23 cellular contexts compared by ENCODE assay signal in the genomic region with DNA sequence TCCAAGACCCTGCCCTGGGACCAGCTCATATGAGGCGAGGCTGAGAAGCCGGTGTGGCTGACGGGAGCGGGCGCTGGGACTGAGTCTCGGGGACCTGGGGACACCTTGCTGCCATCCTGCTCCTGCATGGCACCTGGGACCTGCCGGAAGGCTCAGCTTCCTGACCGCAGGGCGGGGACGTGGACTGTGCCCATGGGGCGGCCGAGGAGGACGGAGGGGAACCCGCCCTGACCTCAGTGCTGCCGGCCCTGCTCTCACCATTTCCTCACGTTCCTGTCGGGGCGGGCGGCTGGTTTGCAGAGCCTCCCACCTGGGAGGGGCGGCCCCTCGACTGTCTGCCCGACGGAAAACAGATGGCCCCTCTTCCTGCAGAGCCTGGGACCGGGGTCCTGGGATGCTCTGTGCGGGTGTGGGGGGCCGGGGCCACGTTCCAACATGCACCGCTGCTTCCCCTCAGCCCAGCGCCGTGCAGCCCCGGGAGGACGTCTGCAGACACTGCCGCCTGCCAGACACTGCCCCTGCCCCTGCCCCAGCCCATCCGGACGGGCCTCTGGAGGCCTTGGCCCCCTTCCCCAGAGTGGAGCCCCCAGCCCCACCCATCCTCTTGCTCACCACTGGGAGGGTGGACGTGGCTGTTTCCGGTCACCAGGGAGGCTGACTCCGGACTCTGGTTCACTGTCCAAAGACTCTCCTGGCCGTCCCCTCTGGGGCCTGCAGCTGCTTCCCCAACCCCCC. TPM values are rescaled to one million over a fixed set of nuclear protein-coding genes. Genes with fewer than 3 reads are reported as not detected.
A peak's percentile ranks its signal among the peaks of the same experiment; 100 is the strongest.
DNase-seq lines count a peak whose midpoint lies in the region; ATAC-seq, FAIRE-seq and TF ChIP-seq lines count a peak whose summit lies in the region.
"Had no signal": no experiment of that assay in that cellular context is flagged by ENCODE, and none has a peak within 500 bp of the region (broad histone marks: within the 10 kb centered on the region; RNA-seq: fewer than 3 reads in every experiment).

No MANE protein-coding gene starts in this region.

- DNase-seq in HepG2 (ENCODE audit: low spot score): no peak
- no peak for DNase-seq in right lobe of liver
- DNase-seq in mucosa of descending colon: no peak
- DNase-seq in epidermal melanocyte (ENCODE audit: insufficient read length, low spot score): no peak
- DNase-seq in SHP77 treated with DMSO at 0.1 percent for 48 hours (lab: John Stamatoyannopoulos, UW): no peak
- DNase-seq in NCI-H446 treated with DMSO at 0.1 percent for 48 hours (lab: John Stamatoyannopoulos, UW): no peak
- DNase-seq: CD8-positive, alpha-beta memory T cell; DMS53; EL; KG1; NCI-H1105 treated with DMSO at 0.1 percent for 48 hours; NCI-H187; NCI-H226; NCI-H524 treated with DMSO at 0.1 percent for 48 hours; PC-3; RPMI8226 had no signal

- peak overlapping the region; percentile 27; the same call in 1 of the 2 replicates for H3K4me2 ChIP-seq in HepG2 (ENCODE audit: low read depth, low read length)
- H3K4me2 ChIP-seq: A549, GM23338 had no signal

- no peak overlapping the region for H3K9ac ChIP-seq in HepG2 (ENCODE audit: insufficient read depth, low read depth, low read length)

- H3K36me3 ChIP-seq in HepG2 (replicated peaks in 1 of 2; ENCODE audit: control insufficient read depth in 1 of 2, insufficient read depth in 2 of 2, low read length in 2 of 2) (no peaks in the 10 kb centered on the region), right lobe of liver (no peaks in the 10 kb centered on the region), mucosa of descending colon (ENCODE audit: low read depth) (no peaks in the 10 kb centered on the region)
- H3K36me3 ChIP-seq: SJSA1 had no signal

- POLR2A ChIA-PET in HepG2 (lab: Yijun Ruan, JAX): no interaction called here

- H3K4me1 ChIP-seq in HepG2 (ENCODE audit: insufficient read depth, low read length): peaks cover 10% of the 10 kb centered on the region
- H3K4me1 ChIP-seq in right lobe of liver: no peaks in the 10 kb centered on the region
- no peaks in the 10 kb centered on the region for H3K4me1 ChIP-seq in mucosa of descending colon (ENCODE audit: low read depth)
- H3K4me1 ChIP-seq: A549 had no signal

- H3K27me3 ChIP-seq in HepG2 (ENCODE audit: control insufficient read depth in 1 of 2, insufficient read depth in 2 of 2, low read length in 2 of 2): peaks cover 17 to 79% of the 10 kb centered on the region in 2 experiments
- H3K27me3 ChIP-seq in right lobe of liver: no peaks in the 10 kb centered on the region

- TF ChIP-seq EP300 in HepG2 (IDR thresholded peaks at IDR 0.05; ENCODE audit: low read depth in 2 of 2, low read length in 2 of 2) (no peak), HepG2 (CRISPR knock-in tag; IDR thresholded peaks at IDR 0.05; ENCODE audit: borderline replicate concordance) (no peak)

- FAIRE-seq in HepG2 (lab: Jason Lieb, UNC): no peak
- FAIRE-seq: A549, GM12878, GM19239 had no signal

- ATAC-seq in HepG2: peak; percentile 43
- no peak for ATAC-seq in right lobe of liver
- peak; percentile 19 for ATAC-seq in mucosa of descending colon
- ATAC-seq: GM12878, GM23338, PC-3 had no signal

- TF ChIP-seq RAD21 in HepG2 (CRISPR knock-in tag; IDR thresholded peaks at IDR 0.05): no peak

- H2AFZ ChIP-seq in HepG2 (ENCODE audit: low read length): no peak overlapping the region
- H2AFZ ChIP-seq: GM23338 had no signal

- in situ Hi-C loops in HepG2 (cut with HindIII; ENCODE audit: extremely low pct_ligation_motif_present, low pct_unique_long_range_greater_than_20kb): no loop called here

- TF ChIP-seq CTCF in HepG2 (CRISPR knock-in tag; IDR thresholded peaks at IDR 0.05) (no peak), right lobe of liver (IDR thresholded peaks at IDR 0.05) (no peak), VCaP (conservative IDR thresholded peaks at IDR 0.05) (peak; percentile 57), mucosa of descending colon (IDR thresholded peaks at IDR 0.05) (no peak)

- intact Hi-C loops in HepG2 (cut with micrococcal nuclease; ENCODE audit: unreplicated experiment): no loop called here
- intact Hi-C loops in right lobe of liver (cut with DNase I): no loop called here
- intact Hi-C loops in mucosa of descending colon (cut with DNase I, micrococcal nuclease): no loop called here

- H3K27ac ChIP-seq in HepG2 (ENCODE audit: extremely low read length, insufficient read depth, low read length): no peak overlapping the region
- no peak overlapping the region for H3K27ac ChIP-seq in right lobe of liver
- no peak overlapping the region for H3K27ac ChIP-seq in VCaP
- H3K27ac ChIP-seq: A549, SJSA1 had no signal

- H3K4me3 ChIP-seq in HepG2 (replicated peaks in 1 of 3; ENCODE audit: insufficient read depth in 1 of 3, low read depth in 2 of 3, low read length in 3 of 3) (peak overlapping the region in 1 of 3 experiments; percentile 37; a peak in 1 of 6 replicates), right lobe of liver (no peak overlapping the region), mucosa of descending colon (no peak overlapping the region)
- H3K4me3 ChIP-seq: A549, GM12878, GM23338, SJSA1 had no signal

- H4K20me1 ChIP-seq in HepG2 (ENCODE audit: insufficient read depth, low read length): no peaks in the 10 kb centered on the region

- TF ChIP-seq POLR2A in HepG2 (IDR thresholded peaks at IDR 0.05; ENCODE audit: insufficient read depth in 1 of 2, low read depth in 2 of 2, low read length in 2 of 2) (no peak), right lobe of liver (IDR thresholded peaks at IDR 0.05) (no peak)

- CTCF ChIA-PET in HepG2 (lab: Yijun Ruan, JAX; ENCODE audit: low intra/inter-chr PET ratio, low total read pairs): no interaction called here

- no TSS peak for BruUV-seq in HepG2 (replicated peaks; lab: Mats Ljungman, UMichigan)

- H3K9me3 ChIP-seq in HepG2 (ENCODE audit: low read length) (peaks cover 10% of the 10 kb centered on the region; the same call in 1 of the 2 replicates), right lobe of liver (no peaks in the 10 kb centered on the region), mucosa of descending colon (no peaks in the 10 kb centered on the region)
- H3K9me3 ChIP-seq: A549, SJSA1 had no signal

- no peaks in the 10 kb centered on the region for H3K79me2 ChIP-seq in HepG2 (ENCODE audit: insufficient read depth, low read length)

- WGBS in HepG2 (ENCODE audit: low lambda C conversion rate): no CpG with 5 or more reads among the region's 39 CpGs
- 26% methylated on average over 7 of the region's 39 CpGs for WGBS in right lobe of liver (ENCODE audit: insufficient coverage, low coverage, low lambda C conversion rate, missing lambda C conversion rate)

RNA-seq across cellular contexts. Expression of a gene that starts 43.9 kb away (rescaled TPM):
- total RNA-seq in HepG2 (2016; rRNA removed; fragmentation: Illumina TruSeq; extraction: Trizol): 0.14 and 0.49 TPM in 2 replicates
- 0.18 TPM in 1 of 2 replicates, not detected in the other for total RNA-seq in HepG2 (2016; cell fraction: cytosol; rRNA removed; fragmentation: Illumina TruSeq; extraction: Trizol; ENCODE audit: low read depth)
- total RNA-seq in HepG2 (2016; cell fraction: insoluble cytoplasmic fraction; rRNA removed; fragmentation: Illumina TruSeq; extraction: Trizol): 0.22 TPM in 1 of 2 replicates, not detected in the other
- total RNA-seq in HepG2 (2016; cell fraction: membrane; rRNA removed; fragmentation: Illumina TruSeq; extraction: Trizol): 0.14 and 0.15 TPM in 2 replicates
- not detected in 2 replicates for total RNA-seq in HepG2 (2016; cell fraction: nucleus; rRNA removed; fragmentation: Illumina TruSeq; extraction: Trizol)
- polyA plus RNA-seq in HepG2 (2011; rRNA removed): 0.20 and 0.26 TPM in 2 replicates
- 0.55 and 0.79 TPM in 2 replicates for polyA plus RNA-seq in HepG2 (2011; cell fraction: cytosol; rRNA removed)
- 0.55 and 0.62 TPM in 2 replicates for polyA plus RNA-seq in HepG2 (2011; cell fraction: nucleus; rRNA removed)
- 1.3 and 2.0 TPM in 2 replicates for polyA plus RNA-seq in HepG2 (2012)
- not detected in 2 replicates for polyA plus RNA-seq in HepG2 (2016; cell fraction: cytosol; fragmentation: Illumina TruSeq; extraction: Trizol; ENCODE audit: low read depth)
- polyA plus RNA-seq in HepG2 (2016; cell fraction: insoluble cytoplasmic fraction; fragmentation: Illumina TruSeq; extraction: Trizol; ENCODE audit: low read depth): not detected in 2 replicates
- polyA plus RNA-seq in HepG2 (2016; cell fraction: membrane; fragmentation: Illumina TruSeq; extraction: Trizol; ENCODE audit: low read depth): 0.18 TPM in 1 of 2 replicates, not detected in the other
- 0.36 TPM in 1 of 2 replicates, not detected in the other for polyA plus RNA-seq in HepG2 (2016; cell fraction: nucleus; fragmentation: Illumina TruSeq; extraction: Trizol; ENCODE audit: insufficient read depth, low read depth)
- polyA minus RNA-seq in HepG2 (2011; rRNA and poly(A)+ RNA removed; ENCODE audit: low replicate concordance): 0.26 and 1.1 TPM in 2 replicates
- polyA minus RNA-seq in HepG2 (2011; cell fraction: cytosol; rRNA and poly(A)+ RNA removed): 0.44 and 0.59 TPM in 2 replicates
- polyA minus RNA-seq in HepG2 (2011; cell fraction: nucleus; rRNA and poly(A)+ RNA removed): 0.26 TPM in 1 of 2 replicates, not detected in the other
- total RNA-seq in right lobe of liver: not detected
- total RNA-seq in mucosa of descending colon: not detected
- total RNA-seq: CD8-positive, alpha-beta memory T cell; GM12878; SJSA1 had no signal
- polyA plus RNA-seq: BJ; CD8-positive, alpha-beta memory T cell; GM12878 had no signal

RNA-seq across cellular contexts. Expression of a gene that starts 47.1 kb away (rescaled TPM):
- total RNA-seq in HepG2 (2016; rRNA removed; fragmentation: Illumina TruSeq; extraction: Trizol) (0.15 and 0.20 TPM in 2 replicates), right lobe of liver (under 1 TPM in 3 of 6 experiments, not detected in 3; 0.07 to 0.13 (median 0.09) TPM), mucosa of descending colon (1 to 10 TPM in 1 of 3 donors, under 1 TPM in 2; 0.67 to 3.1 (median 0.75) TPM)
- total RNA-seq in HepG2 (2016; cell fraction: cytosol; rRNA removed; fragmentation: Illumina TruSeq; extraction: Trizol; ENCODE audit: low read depth): not detected in 2 replicates
- 0.21 and 0.28 TPM in 2 replicates for total RNA-seq in HepG2 (2016; cell fraction: insoluble cytoplasmic fraction; rRNA removed; fragmentation: Illumina TruSeq; extraction: Trizol)
- total RNA-seq in HepG2 (2016; cell fraction: membrane; rRNA removed; fragmentation: Illumina TruSeq; extraction: Trizol): 0.19 and 0.31 TPM in 2 replicates
- total RNA-seq in HepG2 (2016; cell fraction: nucleus; rRNA removed; fragmentation: Illumina TruSeq; extraction: Trizol): 0.22 TPM in 1 of 2 replicates, not detected in the other
- 0.28 and 0.34 TPM in 2 replicates for polyA plus RNA-seq in HepG2 (2011; rRNA removed)
- polyA plus RNA-seq in HepG2 (2011; cell fraction: cytosol; rRNA removed): 0.32 and 0.42 TPM in 2 replicates
- 3.2 and 3.6 TPM in 2 replicates for polyA plus RNA-seq in HepG2 (2011; cell fraction: nucleus; rRNA removed)
- 0.25 and 0.61 TPM in 2 replicates for polyA plus RNA-seq in HepG2 (2012)
- 0.06 and 0.08 TPM in 2 replicates for polyA plus RNA-seq in HepG2 (2016; cell fraction: cytosol; fragmentation: Illumina TruSeq; extraction: Trizol; ENCODE audit: low read depth)
- polyA plus RNA-seq in HepG2 (2016; cell fraction: insoluble cytoplasmic fraction; fragmentation: Illumina TruSeq; extraction: Trizol; ENCODE audit: low read depth): 0.33 and 0.39 TPM in 2 replicates
- 0.20 TPM in 1 of 2 replicates, not detected in the other for polyA plus RNA-seq in HepG2 (2016; cell fraction: membrane; fragmentation: Illumina TruSeq; extraction: Trizol; ENCODE audit: low read depth)
- polyA plus RNA-seq in HepG2 (2016; cell fraction: nucleus; fragmentation: Illumina TruSeq; extraction: Trizol; ENCODE audit: insufficient read depth, low read depth): 0.55 and 0.61 TPM in 2 replicates
- polyA minus RNA-seq in HepG2 (2011; rRNA and poly(A)+ RNA removed; ENCODE audit: low replicate concordance): 0.09 and 0.42 TPM in 2 replicates
- 0.30 TPM in 1 of 2 replicates, not detected in the other for polyA minus RNA-seq in HepG2 (2011; cell fraction: cytosol; rRNA and poly(A)+ RNA removed)
- 0.25 and 0.39 TPM in 2 replicates for polyA minus RNA-seq in HepG2 (2011; cell fraction: nucleus; rRNA and poly(A)+ RNA removed)
- total RNA-seq: GM12878 had no signal
- polyA plus RNA-seq: GM12878 had no signal

RNA-seq across cellular contexts. Expression of a gene that starts 57.9 kb away (rescaled TPM):
- 2.3 and 6.8 TPM in 2 replicates for total RNA-seq in HepG2 (2016; rRNA removed; fragmentation: Illumina TruSeq; extraction: Trizol)
- total RNA-seq in HepG2 (2016; cell fraction: cytosol; rRNA removed; fragmentation: Illumina TruSeq; extraction: Trizol; ENCODE audit: low read depth): 23.4 and 25.3 TPM in 2 replicates
- total RNA-seq in HepG2 (2016; cell fraction: insoluble cytoplasmic fraction; rRNA removed; fragmentation: Illumina TruSeq; extraction: Trizol): 1.7 and 5.9 TPM in 2 replicates
- total RNA-seq in HepG2 (2016; cell fraction: membrane; rRNA removed; fragmentation: Illumina TruSeq; extraction: Trizol): 6.7 and 7.2 TPM in 2 replicates
- total RNA-seq in HepG2 (2016; cell fraction: nucleus; rRNA removed; fragmentation: Illumina TruSeq; extraction: Trizol): 6.8 and 8.9 TPM in 2 replicates
- polyA plus RNA-seq in HepG2 (2011; rRNA removed): 8.5 and 13.7 TPM in 2 replicates
- polyA plus RNA-seq in HepG2 (2011; cell fraction: cytosol; rRNA removed): 6.6 and 9.1 TPM in 2 replicates
- 21.9 and 22.4 TPM in 2 replicates for polyA plus RNA-seq in HepG2 (2011; cell fraction: nucleus; rRNA removed)
- 7.4 and 13.7 TPM in 2 replicates for polyA plus RNA-seq in HepG2 (2012)
- polyA plus RNA-seq in HepG2 (2016; cell fraction: cytosol; fragmentation: Illumina TruSeq; extraction: Trizol; ENCODE audit: low read depth): 1.2 and 1.4 TPM in 2 replicates
- 1.7 and 1.8 TPM in 2 replicates for polyA plus RNA-seq in HepG2 (2016; cell fraction: insoluble cytoplasmic fraction; fragmentation: Illumina TruSeq; extraction: Trizol; ENCODE audit: low read depth)
- polyA plus RNA-seq in HepG2 (2016; cell fraction: membrane; fragmentation: Illumina TruSeq; extraction: Trizol; ENCODE audit: low read depth): 1.1 and 1.4 TPM in 2 replicates
- polyA plus RNA-seq in HepG2 (2016; cell fraction: nucleus; fragmentation: Illumina TruSeq; extraction: Trizol; ENCODE audit: insufficient read depth, low read depth): 9.6 and 11.1 TPM in 2 replicates
- 30.2 and 40.1 TPM in 2 replicates for polyA minus RNA-seq in HepG2 (2011; rRNA and poly(A)+ RNA removed; ENCODE audit: low replicate concordance)
- 10.7 and 15.0 TPM in 2 replicates for polyA minus RNA-seq in HepG2 (2011; cell fraction: cytosol; rRNA and poly(A)+ RNA removed)
- polyA minus RNA-seq in HepG2 (2011; cell fraction: nucleus; rRNA and poly(A)+ RNA removed): 13.4 and 17.4 TPM in 2 replicates
- total RNA-seq in right lobe of liver: 10 to 100 TPM; 10.9 to 20.0 (median 13.8) TPM
- total RNA-seq in mucosa of descending colon: 10 to 100 TPM; 16.4 to 26.5 (median 25.1) TPM

Comparison
In these comparisons a context has a peak if more than half of its experiments do, and no peak if none do; other contexts are left out.
1. ATAC-seq: peak in HepG2 (single experiment) and mucosa of descending colon (single experiment); none in right lobe of liver (0 of 4).